In genomic region chr2:240832205-240832727, GRCh38 we compare ENCODE assay signal across 8 cellular contexts. TPM values are rescaled to one million over a fixed set of nuclear protein-coding genes. Genes with fewer than 3 reads are reported as not detected.
A peak's percentile ranks its signal among the peaks of the same experiment; 100 is the strongest.
DNase-seq lines count a peak whose midpoint lies in the region; ATAC-seq and TF ChIP-seq lines count a peak whose summit lies in the region.

No MANE protein-coding gene starts in this region.

- ATAC-seq in GM18519 (IDR thresholded peaks at IDR 0.05; ENCODE audit: low FRiP score, unreplicated experiment) (peak; percentile 79), HG03103 (IDR thresholded peaks at IDR 0.05; ENCODE audit: low read depth, unreplicated experiment) (peak; percentile 92)
- ATAC-seq in activated CD4-positive, alpha-beta T cell treated with anti-CD3 and anti-CD28 coated beads for 36 hours, result peak; percentile 96

- CTCF ChIA-PET in activated CD4-positive, alpha-beta T cell treated with anti-CD3 and anti-CD28 coated beads for 36 hours (lab: Charles Lee), result interaction anchor here (0.6 kb wide), 1 partner anchor 74 kb away, joined by 3 read pairs; the partner anchor contains the start of gene CROCC2

- H3K27ac Mint-ChIP-seq in activated CD4-positive, alpha-beta T cell treated with anti-CD3 and anti-CD28 coated beads for 36 hours, result no peak overlapping the region

- H3K4me3 Mint-ChIP-seq in activated CD4-positive, alpha-beta T cell treated with anti-CD3 and anti-CD28 coated beads for 36 hours, result peak overlapping the region; percentile 63

- H3K4me3 ChIP-seq in kidney epithelial cell (ENCODE audit: low read depth, low read length), result no peak overlapping the region

- POLR2A ChIA-PET in activated CD4-positive, alpha-beta T cell treated with anti-CD3 and anti-CD28 coated beads for 36 hours (lab: Charles Lee), result no interaction called here

- intact Hi-C loops in activated CD4-positive, alpha-beta T cell treated with anti-CD3 and anti-CD28 coated beads for 36 hours (cut with DNase I, micrococcal nuclease), result loop anchor here (1.0 to 2.0 kb wide), 17 partner anchors 13 to 1431 kb away; partner anchors contain the start of genes CAPN10 (in 2 of the 2), STK25 (in 2 of the 2), ATG4B (in 1 of the 2) and D2HGDH (in 1 of the 2)

- DNase-seq in NCI-H2227 treated with DMSO at 0.1 percent for 48 hours (lab: John Stamatoyannopoulos, UW) (peak; percentile 93), cerebellum (ENCODE audit: low spot score) (peak; percentile 98), kidney epithelial cell (ENCODE audit: low read depth) (peak; percentile 37), NCI-H1105 (lab: John Stamatoyannopoulos, UW) (no peak)
- peak; percentile 98 for DNase-seq in activated CD4-positive, alpha-beta T cell treated with anti-CD3 and anti-CD28 coated beads for 36 hours
- peak; percentile 87 to 99 for DNase-seq in stimulated activated CD4-positive, alpha-beta T cell treated with anti-CD3 and anti-CD28 coated beads, Interleukin-1b, Interleukin-23, amount 100 ng/mL, for 1 hour (ENCODE audit: low read depth in 2 of 2)

- no peaks in the 10 kb centered on the region for H3K9me3 Mint-ChIP-seq in activated CD4-positive, alpha-beta T cell treated with anti-CD3 and anti-CD28 coated beads for 36 hours (ENCODE audit: low read depth)

- peaks cover 19% of the 10 kb centered on the region for H3K27me3 Mint-ChIP-seq in activated CD4-positive, alpha-beta T cell treated with anti-CD3 and anti-CD28 coated beads for 36 hours

- peaks cover 34% of the 10 kb centered on the region for H3K27me3 ChIP-seq in kidney epithelial cell (ENCODE audit: control insufficient read depth, insufficient read depth, low read length)

- no peaks in the 10 kb centered on the region for H3K36me3 ChIP-seq in kidney epithelial cell (ENCODE audit: control insufficient read depth, insufficient read depth, low read length)

- H3K4me1 Mint-ChIP-seq in activated CD4-positive, alpha-beta T cell treated with anti-CD3 and anti-CD28 coated beads for 36 hours, result peaks cover 2% of the 10 kb centered on the region

- no peak for TF ChIP-seq CTCF in kidney epithelial cell (IDR thresholded peaks at IDR 0.05; ENCODE audit: insufficient read depth, low read length, poor library complexity, severe bottlenecking)

- no peaks in the 10 kb centered on the region for H3K36me3 Mint-ChIP-seq in activated CD4-positive, alpha-beta T cell treated with anti-CD3 and anti-CD28 coated beads for 36 hours (ENCODE audit: low read depth)

RNA-seq across cellular contexts. Expression of gene KIF1A, which starts 12.2 kb away (rescaled TPM):
- total RNA-seq in activated CD4-positive, alpha-beta T cell treated with anti-CD3 and anti-CD28 coated beads for 36 hours, result 1 to 10 TPM; 4.6 to 8.2 TPM
- 217 TPM for total RNA-seq in cerebellum
- total RNA-seq in kidney epithelial cell, result 178 and 203 TPM in 2 replicates

RNA-seq across cellular contexts. Expression of gene AGXT, which starts 36.4 kb away (rescaled TPM):
- total RNA-seq in activated CD4-positive, alpha-beta T cell treated with anti-CD3 and anti-CD28 coated beads for 36 hours, result not detected
- not detected for total RNA-seq in cerebellum
- total RNA-seq in kidney epithelial cell, result 0.25 TPM in 1 of 2 replicates, not detected in the other

Comparison
In these comparisons a context has a peak if more than half of its experiments do, and no peak if none do; other contexts are left out.
1. RNA of gene KIF1A, which starts 12.2 kb away (total RNA-seq): 217 TPM in cerebellum (single experiment) and 178 to 203 TPM in kidney epithelial cell; 4.6 to 8.2 TPM in activated CD4-positive, alpha-beta T cell treated with anti-CD3 and anti-CD28 coated beads for 36 hours; every median in the first group is over 10 times any median in the second.
2. Peak in every context shown above with its lines, with median percentiles within 50 percentile points of each other: ATAC-seq.